ENCODE assay signal across 22 cellular contexts in the genomic region with DNA sequence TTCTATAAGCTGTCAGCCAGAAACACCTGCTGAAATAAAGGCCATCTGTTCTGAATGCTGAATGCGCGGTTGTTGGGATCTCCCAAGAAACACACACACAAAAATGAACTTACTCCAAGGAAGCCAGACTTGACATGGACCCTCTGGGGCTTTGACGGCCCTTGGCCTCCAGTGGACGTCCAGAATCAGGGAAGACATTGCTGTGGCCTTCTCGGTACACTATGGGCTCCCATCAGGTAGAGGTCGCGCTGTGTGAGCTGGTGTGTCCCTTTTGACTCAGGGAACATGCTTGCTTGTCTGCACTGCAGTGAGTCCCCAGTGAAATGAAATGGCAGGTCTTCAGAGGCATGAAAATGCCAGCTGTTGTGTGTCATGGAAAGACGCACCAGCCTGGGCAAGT.
"Had no signal": no experiment of that assay in that cellular context is flagged by ENCODE, and none has a peak within 500 bp of the region (broad histone marks: within the 10 kb centered on the region; RNA-seq: fewer than 3 reads in every experiment).

No MANE protein-coding gene starts in this region.

- H3K27ac Mint-ChIP-seq: activated CD4-positive, alpha-beta memory T cell treated with anti-CD3 and anti-CD28 coated beads for 36 hours; activated CD4-positive, alpha-beta T cell treated with anti-CD3 and anti-CD28 coated beads, Interleukin-2, amount 10 ng/mL, durations not matched to agents 7 days and 5 days; activated naive CD8-positive, alpha-beta T cell; T-cell had no signal

- H3K4me3 Mint-ChIP-seq: activated CD4-positive, alpha-beta memory T cell treated with anti-CD3 and anti-CD28 coated beads for 36 hours; activated CD4-positive, alpha-beta T cell treated with anti-CD3 and anti-CD28 coated beads, Interleukin-2, amount 10 ng/mL, durations not matched to agents 7 days and 5 days; activated naive CD8-positive, alpha-beta T cell; activated T-cell treated with anti-CD3 and anti-CD28 coated beads, Interleukin-2, amount 50 U/mL, for 4 hours; brain; T-cell had no signal

- H3K9me3 Mint-ChIP-seq: activated CD4-positive, alpha-beta memory T cell treated with anti-CD3 and anti-CD28 coated beads for 36 hours; activated CD4-positive, alpha-beta T cell treated with anti-CD3 and anti-CD28 coated beads, Interleukin-2, amount 10 ng/mL, durations not matched to agents 7 days and 5 days; activated T-cell treated with anti-CD3 and anti-CD28 coated beads, Interleukin-2, amount 50 U/mL, for 4 hours; T-cell had no signal

- H3K4me1 Mint-ChIP-seq: activated CD4-positive, alpha-beta T cell treated with anti-CD3 and anti-CD28 coated beads, Interleukin-2, amount 10 ng/mL, durations not matched to agents 7 days and 5 days; T-cell had no signal

- ATAC-seq: activated T-cell treated with anti-CD3 and anti-CD28 coated beads, Interleukin-2, amount 50 U/mL, for 4 hours; Panc1; Right ventricle myocardium inferior; T-cell had no signal

- H3K36me3 Mint-ChIP-seq: activated CD4-positive, alpha-beta memory T cell treated with anti-CD3 and anti-CD28 coated beads for 36 hours; activated naive CD8-positive, alpha-beta T cell; brain; T-cell had no signal

- H3K27me3 Mint-ChIP-seq: activated CD4-positive, alpha-beta T cell treated with anti-CD3 and anti-CD28 coated beads, Interleukin-2, amount 10 ng/mL, durations not matched to agents 7 days and 5 days; activated naive CD8-positive, alpha-beta T cell; brain; T-cell had no signal

- DNase-seq: activated CD4-positive, alpha-beta memory T cell treated with anti-CD3 and anti-CD28 coated beads for 36 hours; activated CD4-positive, alpha-beta T cell treated with anti-CD3 and anti-CD28 coated beads, Interleukin-2, amount 10 ng/mL, durations not matched to agents 7 days and 5 days; activated CD4-positive, CD25-positive, alpha-beta regulatory T cell; activated CD8-positive, alpha-beta memory T cell treated with anti-CD3 and anti-CD28 coated beads for 24 hours; activated effector memory CD4-positive, alpha-beta T cell treated with anti-CD3 and anti-CD28 coated beads, Interleukin-2, amount 50 U/mL, for 16 hours; activated naive CD4-positive, alpha-beta T cell treated with Interleukin-2 at 50 U/mL for 16 hours; activated T-cell treated with anti-CD3 and anti-CD28 coated beads, Interleukin-2, amount 50 U/mL, for 4 hours; cerebellar nuclear complex; Kasumi-1; NCI-H1105 treated with DMSO at 0.1 percent for 48 hours; NCI-H146; NCI-H2029; NCI-H2107; NCI-H510A treated with DMSO at 0.1 percent for 48 hours; NCI-H748 treated with DMSO at 0.1 percent for 48 hours; OCI-M1; RPMI8226; T-cell had no signal
